Comparison of ENCODE assay signal across 9 cellular contexts in the genomic region with DNA sequence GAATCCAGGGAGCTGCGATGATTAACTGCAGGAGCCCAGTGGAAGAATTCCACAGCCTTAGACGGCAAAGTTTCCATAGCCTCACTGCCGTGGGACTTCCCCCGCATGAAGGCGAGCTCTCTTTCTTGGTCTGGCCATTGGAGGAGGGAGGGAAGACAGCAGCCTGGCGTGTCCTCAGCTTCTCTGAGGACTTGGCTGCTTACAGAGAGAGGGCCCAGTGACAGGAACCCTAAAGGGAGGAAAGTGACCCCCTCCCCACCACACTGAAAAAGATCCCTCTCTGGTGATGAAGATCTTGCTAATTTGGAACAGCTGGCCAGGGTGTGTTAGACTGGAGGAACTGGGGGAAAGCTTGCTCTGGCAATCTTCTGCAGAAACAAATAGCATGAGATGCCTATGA. TPM values are rescaled to one million over a fixed set of nuclear protein-coding genes. Genes with fewer than 3 reads are reported as not detected.
A peak's percentile ranks its signal among the peaks of the same experiment; 100 is the strongest.
DNase-seq lines count a peak whose midpoint lies in the region; ATAC-seq lines count a peak whose summit lies in the region.
"Had no signal": no experiment of that assay in that cellular context is flagged by ENCODE, and none has a peak within 500 bp of the region (broad histone marks: within the 10 kb centered on the region; RNA-seq: fewer than 3 reads in every experiment).

No MANE protein-coding gene starts in this region.

- H3K14ac ChIP-seq in mesenchymal stem cell (ENCODE audit: low read length in 2 of 2), result no peak overlapping the region

- no peak overlapping the region for H2AFZ ChIP-seq in mesenchymal stem cell (ENCODE audit: low read depth, low read length)

- no peaks in the 10 kb centered on the region for H3K9me3 Mint-ChIP-seq in effector memory CD8-positive, alpha-beta T cell

- peak overlapping the region; percentile 67 for H3K9ac ChIP-seq in mesenchymal stem cell (ENCODE audit: low read length)

- peak overlapping the region; percentile 8 for H2BK5ac ChIP-seq in mesenchymal stem cell (ENCODE audit: low read depth, low read length, poor library complexity, severe bottlenecking)

- no peak overlapping the region for H3K4me2 ChIP-seq in mesenchymal stem cell (ENCODE audit: low read length, poor library complexity, severe bottlenecking)

- peaks cover 31% of the 10 kb centered on the region for H3K4me1 ChIP-seq in mesenchymal stem cell (ENCODE audit: control insufficient read depth, insufficient read depth, low read depth, low read length)

- no peak overlapping the region for H3K23ac ChIP-seq in mesenchymal stem cell (ENCODE audit: low read length in 2 of 2)

- WGBS in mesenchymal stem cell, result 55% methylated on average over 5 of the region's 6 CpGs

- H2BK12ac ChIP-seq in mesenchymal stem cell (ENCODE audit: low read length in 2 of 2), result peak overlapping the region; percentile 20 to 37

- H3K18ac ChIP-seq in mesenchymal stem cell (ENCODE audit: low read depth in 1 of 2, low read length in 2 of 2), result peak overlapping the region in 1 of 2 experiments; percentile 67

- H3K9me3 ChIP-seq in KOPT-K1 (ENCODE audit: insufficient read depth, low read length, poor library complexity, severe bottlenecking) (no peaks in the 10 kb centered on the region), mesenchymal stem cell (ENCODE audit: control insufficient read depth, low read length) (no peaks in the 10 kb centered on the region)

- H4K91ac ChIP-seq in mesenchymal stem cell (ENCODE audit: low read length), result peak overlapping the region; percentile 18

- peak overlapping the region; percentile 88 for H2AK5ac ChIP-seq in mesenchymal stem cell (ENCODE audit: low read length, severe bottlenecking)

- H3K79me1 ChIP-seq in mesenchymal stem cell (replicated peaks; ENCODE audit: low read length, poor library complexity, severe bottlenecking), result peaks cover 31% of the 10 kb centered on the region

- H3K27ac ChIP-seq in KOPT-K1 (ENCODE audit: low read depth, low read length, poor library complexity, severe bottlenecking), result peak overlapping the region; percentile 16
- H3K27ac ChIP-seq in mesenchymal stem cell (ENCODE audit: low read length, poor library complexity, severe bottlenecking), result peak overlapping the region; percentile 63
- H3K27ac ChIP-seq in temporal lobe (ENCODE audit: low read depth, low read length), result peak overlapping the region; percentile 82

- H3K4me3 Mint-ChIP-seq in effector memory CD8-positive, alpha-beta T cell, result no peak overlapping the region

- H3K27me3 ChIP-seq in mesenchymal stem cell (ENCODE audit: control insufficient read depth in 1 of 2, insufficient read depth in 1 of 2, low read length in 2 of 2), result no peaks in the 10 kb centered on the region

- no peak overlapping the region for H4K8ac ChIP-seq in mesenchymal stem cell (ENCODE audit: low read length)

- H3K4me3 ChIP-seq in mesenchymal stem cell (ENCODE audit: insufficient read depth in 1 of 2, low read depth in 1 of 2, low read length in 2 of 2), result peak overlapping the region in 1 of 2 experiments; percentile 27

- no peak for ATAC-seq in effector memory CD8-positive, alpha-beta T cell (replicated peaks)
- no peak for ATAC-seq in HG03460 (IDR thresholded peaks at IDR 0.05; ENCODE audit: unreplicated experiment)
- no peak for ATAC-seq in HG03175 (IDR thresholded peaks at IDR 0.05; ENCODE audit: unreplicated experiment)

- peak overlapping the region; percentile 6 for H2BK120ac ChIP-seq in mesenchymal stem cell (ENCODE audit: low read depth, low read length)

- DNase-seq in effector memory CD8-positive, alpha-beta T cell, result no peak
- DNase-seq in mesenchymal stem cell (peak; percentile 75), NCI-H446 (lab: John Stamatoyannopoulos, UW) (no peak), NCI-H1092 (lab: John Stamatoyannopoulos, UW) (no peak)
- DNase-seq: NCI-H1930 had no signal

- peak overlapping the region; percentile 80 to 95 for H3K27ac Mint-ChIP-seq in effector memory CD8-positive, alpha-beta T cell

- H3K4ac ChIP-seq in mesenchymal stem cell (ENCODE audit: low read depth in 1 of 2, low read length in 2 of 2), result peak overlapping the region in 1 of 2 experiments; percentile 31

- H3K4me1 Mint-ChIP-seq in effector memory CD8-positive, alpha-beta T cell (ENCODE audit: low read depth in 2 of 2), result peaks cover 71 to 73% of the 10 kb centered on the region in 2 donors

- H2BK15ac ChIP-seq in mesenchymal stem cell (ENCODE audit: low read depth, poor library complexity, severe bottlenecking), result no peak overlapping the region

- peaks cover 13% of the 10 kb centered on the region for H3K36me3 Mint-ChIP-seq in effector memory CD8-positive, alpha-beta T cell (ENCODE audit: insufficient read depth)

- no peaks in the 10 kb centered on the region for H3K27me3 Mint-ChIP-seq in effector memory CD8-positive, alpha-beta T cell

- no peaks in the 10 kb centered on the region for H3K36me3 ChIP-seq in KOPT-K1 (ENCODE audit: insufficient read depth, low read length)
- peaks cover 0 to 11% of the 10 kb centered on the region in 2 experiments for H3K36me3 ChIP-seq in mesenchymal stem cell (ENCODE audit: control insufficient read depth in 1 of 2, insufficient read depth in 2 of 2, low read depth in 1 of 2, low read length in 2 of 2)

RNA-seq across cellular contexts. Expression of a gene that starts 41.0 kb away (rescaled TPM):
- polyA plus RNA-seq in mesenchymal stem cell (2013, experiment 1 of 2), result 58.0 TPM
- polyA plus RNA-seq in mesenchymal stem cell (2013, experiment 2 of 2), result 58.7 TPM
- total RNA-seq in temporal lobe, result 38.4 TPM

Comparison
In these comparisons a context has a peak if more than half of its experiments do, and no peak if none do; other contexts are left out.
1. H3K27ac ChIP-seq: peak in every context shown above with its lines; median percentile 82 in temporal lobe; 63 in mesenchymal stem cell; 16 in KOPT-K1.